8 cellular contexts compared by ENCODE assay signal in genomic region chr10:79445708-79446450, GRCh38. TPM values are rescaled to one million over a fixed set of nuclear protein-coding genes. Genes with fewer than 3 reads are reported as not detected.
DNase-seq lines count a peak whose midpoint lies in the region; ATAC-seq and TF ChIP-seq lines count a peak whose summit lies in the region.

No MANE protein-coding gene starts in this region.

- H3K27me3 Mint-ChIP-seq in central memory CD8-positive, alpha-beta T cell, result no peaks in the 10 kb centered on the region

- WGBS in spleen, 5 donors, result 1% methylated on average over 33 to 48 of the region's 48 CpGs

- POLR2A ChIA-PET in AG04450 (lab: Yijun Ruan, JAX), result interaction anchor here (0.6 to 3.4 kb wide), 12 partner anchors 9 to 63 kb away, joined by 3 to 25 read pairs (median 4); no protein-coding TSS in a partner anchor

- H3K36me3 Mint-ChIP-seq in central memory CD8-positive, alpha-beta T cell (ENCODE audit: insufficient read depth), result peaks cover 11% of the 10 kb centered on the region

- ATAC-seq in GM18909 (IDR thresholded peaks at IDR 0.05; ENCODE audit: poor library complexity, unreplicated experiment) (peak; percentile 95), HG03196 (IDR thresholded peaks at IDR 0.05; ENCODE audit: unreplicated experiment) (peak; percentile 95)
- peak; percentile 97 for ATAC-seq in activated CD4-positive, CD25-positive, alpha-beta regulatory T cell treated with anti-CD3 and anti-CD28 coated beads, Interleukin-2, amount 50 U/mL, for 24 hours
- peak; percentile 93 for ATAC-seq in central memory CD8-positive, alpha-beta T cell (replicated peaks; ENCODE audit: extremely low read depth, poor library complexity, severe bottlenecking)

- peak overlapping the region; percentile 90 for H3K27ac ChIP-seq in AG04450 (ENCODE audit: low read depth, low read length)
- H3K27ac ChIP-seq in spleen, result peak overlapping the region in 7 of 8 donors; percentile 61 to 91 (median 85)

- intact Hi-C loops in spleen (cut with DNase I; ENCODE audit: low total_unique reads), result loop anchor here (10.0 kb wide), 1 partner anchor 759 kb away; the partner anchor contains the start of gene ANXA11

- no peaks in the 10 kb centered on the region for H3K9me3 ChIP-seq in AG04450 (ENCODE audit: control insufficient read depth, insufficient read depth, low read length)
- H3K9me3 ChIP-seq in spleen, result no peaks in the 10 kb centered on the region

- H3K4me1 ChIP-seq in spleen, result peaks cover 11 to 58% (median 41%) of the 10 kb centered on the region in 6 donors

- peak overlapping the region; percentile 61 for H3K4me3 ChIP-seq in AG04450 (ENCODE audit: low read depth, low read length)
- H3K4me3 ChIP-seq in spleen, result peak overlapping the region; percentile 27 to 97 (median 86)

- H3K27ac Mint-ChIP-seq in central memory CD8-positive, alpha-beta T cell (ENCODE audit: low read depth), result peak overlapping the region; percentile 20

- no peak for TF ChIP-seq POLR2A in spleen (IDR thresholded peaks at IDR 0.05)

- no peaks in the 10 kb centered on the region for H3K9me3 Mint-ChIP-seq in central memory CD8-positive, alpha-beta T cell

- CTCF ChIA-PET in AG04450 (lab: Charles Lee), result interaction anchor here (0.6 kb wide), 1 partner anchor 74 kb away, joined by 3 read pairs; no protein-coding TSS in a partner anchor

- H3K27me3 ChIP-seq in AG04450 (ENCODE audit: control insufficient read depth, insufficient read depth, low read length), result no peaks in the 10 kb centered on the region
- peaks cover 0 to 6% (median 0%) of the 10 kb centered on the region in 7 donors for H3K27me3 ChIP-seq in spleen (replicated peaks in 1 of 7)

- H3K4me1 Mint-ChIP-seq in central memory CD8-positive, alpha-beta T cell, result peaks cover 23% of the 10 kb centered on the region

- H3K4me3 Mint-ChIP-seq in central memory CD8-positive, alpha-beta T cell, result peak overlapping the region; percentile 73

- no peaks in the 10 kb centered on the region for H3K36me3 ChIP-seq in spleen

- DNase-seq in AG04450 (ENCODE audit: low read depth, low spot score) (peak; percentile 97), NCI-H345 treated with DMSO at 0.1 percent for 48 hours (lab: John Stamatoyannopoulos, UW; ENCODE audit: unreplicated experiment) (peak; percentile 42), iris pigment epithelial cell (ENCODE audit: low read depth) (peak; percentile 100), spleen (peak; percentile 99)
- DNase-seq in central memory CD8-positive, alpha-beta T cell (ENCODE audit: low spot score in 2 of 2), result peak; percentile 88 to 95

- TF ChIP-seq CTCF in AG04450 (IDR thresholded peaks at IDR 0.05; ENCODE audit: low read depth, low read length), result no peak
- peak in 3 of 11 experiments; percentile 10 to 33 (median 11) for TF ChIP-seq CTCF in spleen (IDR thresholded peaks at IDR 0.05 in 8 of 11, conservative IDR thresholded peaks at IDR 0.05 in 3 of 11)

RNA-seq across cellular contexts. Expression of gene ZCCHC24, which starts 0.5 kb away (rescaled TPM):
- 37.4 and 46.0 TPM in 2 replicates for polyA plus RNA-seq in AG04450 (2011; rRNA removed)
- 53.8 and 66.8 TPM in 2 replicates for polyA minus RNA-seq in AG04450 (2011; rRNA and poly(A)+ RNA removed)
- total RNA-seq in spleen, result 10 to 100 TPM; 12.6 to 34.1 (median 27.1) TPM
- polyA plus RNA-seq in spleen, result 10 to 100 TPM in 1 of 3 donors, 1 to 10 TPM in 2; 4.9 to 11.8 (median 5.8) TPM

Comparison
In these comparisons a context has a peak if more than half of its experiments do, and no peak if none do; other contexts are left out.
1. Peak in every context shown above with its lines: DNase-seq, ATAC-seq, H3K4me3 ChIP-seq and H3K27ac ChIP-seq.
2. DNase-seq: peak in every context shown above with its lines; median percentile 100 in iris pigment epithelial cell; 99 in spleen; 97 in AG04450; 92 in central memory CD8-positive, alpha-beta T cell; 42 in NCI-H345 treated with DMSO at 0.1 percent for 48 hours.